In genomic region chr7:12687213-12688171, GRCh38 we compare ENCODE assay signal across 8 cellular contexts. TPM values are rescaled to one million over a fixed set of nuclear protein-coding genes. Genes with fewer than 3 reads are reported as not detected.
DNase-seq lines count a peak whose midpoint lies in the region; TF ChIP-seq lines count a peak whose summit lies in the region.

Gene ARL4A (plus strand): TSS chr7:12687633. CDS start chr7:12688255, 622 bp downstream.

- TF ChIP-seq CTCF in fibroblast of villous mesenchyme (IDR thresholded peaks at IDR 0.05; ENCODE audit: insufficient read depth, low read depth, low read length) (no peak), nephron progenitor cell (IDR thresholded peaks at IDR 0.05) (no peak)

- peaks cover 43% of the 10 kb centered on the region for H3K4me1 Mint-ChIP-seq in nephron progenitor cell
- peaks cover 37% of the 10 kb centered on the region for H3K4me1 Mint-ChIP-seq in stimulated activated naive CD8-positive, alpha-beta T cell treated with anti-CD3 and anti-CD28 coated beads, Interleukin-15, Interleukin-2, amounts not matched to agents 100 ng/mL and 50 ng/mL, for 24 hours (ENCODE audit: low read depth)

- no peaks in the 10 kb centered on the region for H3K27me3 ChIP-seq in H7 (ENCODE audit: control insufficient read depth, insufficient read depth, low read length)

- peak within 1 kb of the TSS; percentile 96 for H3K27ac Mint-ChIP-seq in nephron progenitor cell
- H3K27ac Mint-ChIP-seq in stimulated activated naive CD8-positive, alpha-beta T cell treated with anti-CD3 and anti-CD28 coated beads, Interleukin-15, Interleukin-2, amounts not matched to agents 100 ng/mL and 50 ng/mL, for 24 hours = peak within 1 kb of the TSS; percentile 86

- peaks cover 2% of the 10 kb centered on the region for H3K27me3 Mint-ChIP-seq in nephron progenitor cell (ENCODE audit: low read depth, poor library complexity)
- H3K27me3 Mint-ChIP-seq in stimulated activated naive CD8-positive, alpha-beta T cell treated with anti-CD3 and anti-CD28 coated beads, Interleukin-15, Interleukin-2, amounts not matched to agents 100 ng/mL and 50 ng/mL, for 24 hours = no peaks in the 10 kb centered on the region

- no peaks in the 10 kb centered on the region for H3K36me3 Mint-ChIP-seq in nephron progenitor cell (ENCODE audit: low read depth)
- H3K36me3 Mint-ChIP-seq in stimulated activated naive CD8-positive, alpha-beta T cell treated with anti-CD3 and anti-CD28 coated beads, Interleukin-15, Interleukin-2, amounts not matched to agents 100 ng/mL and 50 ng/mL, for 24 hours (ENCODE audit: low read depth) = peaks cover 7% of the 10 kb centered on the region

- DNase-seq in ELF-1 (ENCODE audit: low read depth, low spot score) (peak; percentile 99), H7 (peak; percentile 94), M059J (ENCODE audit: low read depth) (peak; percentile 99), SIG-M5 treated with dmso at 0.1 percent for 504 hours (lab: John Stamatoyannopoulos, UW; ENCODE audit: unreplicated experiment) (peak; percentile 98), fibroblast of villous mesenchyme (ENCODE audit: low read depth) (peak; percentile 99), nephron progenitor cell (peak; percentile 98)
- peak; percentile 76 for DNase-seq in activated gamma-delta T cell treated with anti-CD3 and anti-CD28 coated beads, Interleukin-2, amount 50 U/mL, for 16 hours (ENCODE audit: low read depth)

- peaks cover 4% of the 10 kb centered on the region for H3K9me3 Mint-ChIP-seq in nephron progenitor cell
- no peaks in the 10 kb centered on the region for H3K9me3 Mint-ChIP-seq in stimulated activated naive CD8-positive, alpha-beta T cell treated with anti-CD3 and anti-CD28 coated beads, Interleukin-15, Interleukin-2, amounts not matched to agents 100 ng/mL and 50 ng/mL, for 24 hours

- no peaks in the 10 kb centered on the region; the same call in 1 of the 2 replicates for H3K36me3 ChIP-seq in H7 (replicated peaks; ENCODE audit: control insufficient read depth, insufficient read depth, low read length)

- peak within 1 kb of the TSS; percentile 89 for H3K4me3 Mint-ChIP-seq in nephron progenitor cell
- peak within 1 kb of the TSS; percentile 93 for H3K4me3 Mint-ChIP-seq in stimulated activated naive CD8-positive, alpha-beta T cell treated with anti-CD3 and anti-CD28 coated beads, Interleukin-15, Interleukin-2, amounts not matched to agents 100 ng/mL and 50 ng/mL, for 24 hours

- peak within 1 kb of the TSS; percentile 96 for H3K4me3 ChIP-seq in H7 (ENCODE audit: insufficient read depth, low read depth, low read length)
- peak within 1 kb of the TSS; percentile 97 for H3K4me3 ChIP-seq in fibroblast of villous mesenchyme (ENCODE audit: low read depth, low read length)

RNA-seq across cellular contexts. Expression of gene ARL4A, which starts in this region (rescaled TPM):
- 25.3 and 28.5 TPM in 2 replicates for total RNA-seq in H7 (2014; rRNA removed; shearing (Covaris generic))
- 31.7 and 44.5 TPM in 2 replicates for total RNA-seq in M059J (2014; rRNA removed; shearing (Covaris generic))
- total RNA-seq in fibroblast of villous mesenchyme = 17.7 and 24.6 TPM in 2 replicates

Comparison
In these comparisons a context has a peak if more than half of its experiments do, and no peak if none do; other contexts are left out.
1. Peak in every context shown above with its lines: DNase-seq and H3K4me3 ChIP-seq.